In genomic region chr1:12617901-12618660, GRCh38 we compare ENCODE assay signal across 1 cellular context.
TF ChIP-seq lines count a peak whose summit lies in the region.

Gene DHRS3, minus strand, starts transcription at chr1:12618210. Its CDS starts 862 bp downstream, at chr1:12617348.

TF ChIP-seq in GM12878, 131 proteins besides CTCF, POLR2A, EP300 and RAD21 (continued from another document):
- peak; percentile 12; the same call in 1 of the 2 replicates for TF ChIP-seq NKRF (conservative IDR thresholded peaks at IDR 0.05)
- TF ChIP-seq BRCA1 (IDR thresholded peaks at IDR 0.05; ENCODE audit: low read depth, low read length): no peak
- TF ChIP-seq PBX3 (IDR thresholded peaks at IDR 0.05; ENCODE audit: insufficient replicate concordance, low read depth, low read length): peak; percentile 67
- no peak for TF ChIP-seq JUND (IDR thresholded peaks at IDR 0.05; ENCODE audit: low read depth, low read length)
- TF ChIP-seq BCLAF1 (IDR thresholded peaks at IDR 0.05): no peak
- TF ChIP-seq ZNF687 (IDR thresholded peaks at IDR 0.05): no peak
- TF ChIP-seq MEF2B (IDR thresholded peaks at IDR 0.05; ENCODE audit: partially characterized antibody, poor library complexity, severe bottlenecking): peak; percentile 61
- TF ChIP-seq DPF2 (IDR thresholded peaks at IDR 0.05): peak; percentile 53; the same call in 1 of the 2 replicates
- peak; percentile 16 to 29; a peak in 3 of 4 replicates for TF ChIP-seq IKZF2 (IDR thresholded peaks at IDR 0.05)
- no peak for TF ChIP-seq NR2C1 (IDR thresholded peaks at IDR 0.05)
- no peak for TF ChIP-seq RCOR1 (conservative IDR thresholded peaks at IDR 0.05; ENCODE audit: low read depth, low read length)
- TF ChIP-seq SPI1 (IDR thresholded peaks at IDR 0.05; ENCODE audit: borderline replicate concordance, insufficient read depth, low read depth, low read length): no peak
- TF ChIP-seq EZH2 (IDR thresholded peaks at IDR 0.05; ENCODE audit: borderline replicate concordance, control insufficient read depth, low read depth, low read length): no peak
- 0 out of 2 replicates have a peak, but pooled peaks have one; percentile 5 for TF ChIP-seq TCF3 (IDR thresholded peaks at IDR 0.05; ENCODE audit: borderline replicate concordance, insufficient read depth, low read depth, low read length)
- TF ChIP-seq CHD2 (IDR thresholded peaks at IDR 0.05; ENCODE audit: borderline replicate concordance, low read depth, low read length): peak; percentile 69; the same call in 1 of the 2 replicates
- TF ChIP-seq TCF7 (IDR thresholded peaks at IDR 0.05; ENCODE audit: borderline replicate concordance): no peak
- no peak for TF ChIP-seq CREB1 (IDR thresholded peaks at IDR 0.05; ENCODE audit: low read depth)
